Comparison of ENCODE assay signal across 9 cellular contexts in the genomic region with DNA sequence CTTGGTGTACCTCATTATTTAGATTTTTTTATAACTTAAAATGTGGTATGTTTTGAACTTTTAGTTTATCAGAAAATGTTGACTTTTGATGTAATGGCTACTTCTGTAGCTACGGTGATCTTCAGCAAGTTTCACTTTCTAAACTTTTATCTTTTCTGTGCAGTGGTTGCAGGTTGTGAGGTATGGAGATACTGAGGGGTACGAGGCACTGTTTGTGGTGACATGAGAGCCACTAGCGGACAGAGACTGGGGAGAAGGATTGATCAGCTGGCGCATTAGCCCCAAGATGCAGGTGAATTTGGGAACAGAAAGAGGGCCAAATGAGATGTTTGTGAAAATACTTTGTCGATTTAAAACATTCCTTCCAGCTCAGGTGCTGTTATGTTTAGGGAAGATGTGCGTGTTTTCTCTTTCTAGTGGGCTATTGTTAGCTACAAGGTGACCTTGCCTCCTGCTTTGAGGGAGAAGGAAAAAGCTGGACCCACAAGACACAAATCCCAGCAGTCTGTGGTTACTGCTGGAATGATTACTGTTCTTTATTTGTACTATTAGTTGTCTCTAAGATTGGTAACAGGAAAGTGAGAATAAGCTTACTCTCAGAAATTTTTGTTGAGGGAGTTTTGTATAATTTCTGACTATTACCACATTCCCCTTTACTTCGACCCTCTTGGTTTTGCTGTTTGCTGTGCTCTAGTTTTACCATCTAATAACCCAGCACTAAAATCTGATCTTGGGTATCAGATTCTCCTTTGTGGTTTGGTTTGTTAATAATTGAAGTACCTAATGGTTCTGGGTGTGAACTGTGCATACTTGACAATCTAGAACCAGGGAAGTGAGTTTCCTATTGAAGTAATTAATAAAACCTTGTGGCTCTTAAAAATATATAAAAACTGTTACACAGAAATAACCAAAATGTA.
A peak's percentile ranks its signal among the peaks of the same experiment; 100 is the strongest.
DNase-seq lines count a peak whose midpoint lies in the region; ATAC-seq and TF ChIP-seq lines count a peak whose summit lies in the region.
"Had no signal": no experiment of that assay in that cellular context is flagged by ENCODE, and none has a peak within 500 bp of the region (broad histone marks: within the 10 kb centered on the region; RNA-seq: fewer than 3 reads in every experiment).

No MANE protein-coding gene starts in this region.

- peak overlapping the region in 1 of 2 donors; percentile 37 for H3K9ac ChIP-seq in mucosa of rectum (ENCODE audit: low read depth in 1 of 2, low read length in 2 of 2)

- H3K27ac Mint-ChIP-seq in T-helper 17 cell, result peak overlapping the region; percentile 99

- DNase-seq in T-helper 17 cell (no peak), WERI-Rb-1 (no peak), NCI-H774 (lab: John Stamatoyannopoulos, UW) (no peak), T-helper 9 cell (no peak)

- H3K27me3 Mint-ChIP-seq in T-helper 17 cell, result no peaks in the 10 kb centered on the region

- no peaks in the 10 kb centered on the region for H3K27me3 ChIP-seq in mucosa of rectum (ENCODE audit: control insufficient read depth in 2 of 2, insufficient read depth in 2 of 2, low read length in 2 of 2)
- H3K27me3 ChIP-seq in WERI-Rb-1 (ENCODE audit: insufficient read depth, low read depth, severe bottlenecking), result no peaks in the 10 kb centered on the region

- H3K4me1 ChIP-seq in mucosa of rectum (ENCODE audit: control insufficient read depth in 2 of 2, insufficient read depth in 2 of 2, low read length in 2 of 2), result peaks cover 20 to 45% of the 10 kb centered on the region in 2 donors

- no peaks in the 10 kb centered on the region for H3K9me3 ChIP-seq in T-helper 17 cell (ENCODE audit: control insufficient read depth, low read length, poor library complexity, severe bottlenecking)
- H3K9me3 ChIP-seq in mucosa of rectum (ENCODE audit: control insufficient read depth in 2 of 2, low read length in 2 of 2), result no peaks in the 10 kb centered on the region
- no peaks in the 10 kb centered on the region for H3K9me3 ChIP-seq in WERI-Rb-1 (ENCODE audit: severe bottlenecking)

- peaks cover 0 to 2% of the 10 kb centered on the region in 2 donors for H3K36me3 ChIP-seq in mucosa of rectum (ENCODE audit: control insufficient read depth in 2 of 2, insufficient read depth in 2 of 2, low read length in 2 of 2)
- H3K36me3 ChIP-seq in WERI-Rb-1, result no peaks in the 10 kb centered on the region; the same call in 1 of the 2 replicates

- H3K4me3 ChIP-seq in GM12875 (ENCODE audit: low read depth, low read length) (peak overlapping the region; percentile 31), mucosa of rectum (ENCODE audit: low read length in 2 of 2) (peak overlapping the region; percentile 6 to 45), WERI-Rb-1 (ENCODE audit: low read depth, low read length) (no peak overlapping the region)

- no peak for TF ChIP-seq CTCF in GM12875 (IDR thresholded peaks at IDR 0.05; ENCODE audit: borderline replicate concordance, insufficient read depth, low read depth, low read length)
- TF ChIP-seq CTCF in WERI-Rb-1 (IDR thresholded peaks at IDR 0.05; ENCODE audit: low read depth, low read length), result no peak

- H3K36me3 Mint-ChIP-seq in T-helper 17 cell (ENCODE audit: low read depth), result peaks cover 2% of the 10 kb centered on the region

- peak overlapping the region; percentile 98 for H3K4me3 Mint-ChIP-seq in T-helper 17 cell

- H3K27ac ChIP-seq in mucosa of rectum (ENCODE audit: low read depth in 2 of 2, low read length in 2 of 2) (peak overlapping the region; percentile 5 to 48), WERI-Rb-1 (no peak overlapping the region)
- H3K27ac ChIP-seq: HL-60 had no signal

- ATAC-seq in GM21786 (IDR thresholded peaks at IDR 0.05; ENCODE audit: unreplicated experiment), result peak; percentile 64
- ATAC-seq in T-helper 17 cell, result peak; percentile 55
- ATAC-seq in HG03139 (IDR thresholded peaks at IDR 0.05; ENCODE audit: unreplicated experiment), result no peak

- peaks cover 58% of the 10 kb centered on the region for H3K4me1 Mint-ChIP-seq in T-helper 17 cell
